8 cellular contexts compared by ENCODE assay signal in genomic region chr14:103910262-103910935, GRCh38. TPM values are rescaled to one million over a fixed set of nuclear protein-coding genes. Genes with fewer than 3 reads are reported as not detected.
DNase-seq lines count a peak whose midpoint lies in the region; ATAC-seq, FAIRE-seq and TF ChIP-seq lines count a peak whose summit lies in the region.

No MANE protein-coding gene starts in this region.

- peak; percentile 83 to 97 (median 95) for ATAC-seq in heart right ventricle
- ATAC-seq in GM21367 (IDR thresholded peaks at IDR 0.05; ENCODE audit: unreplicated experiment): no peak

- peak; percentile 71 for TF ChIP-seq CTCF in GM12875 (IDR thresholded peaks at IDR 0.05; ENCODE audit: borderline replicate concordance, insufficient read depth, low read depth, low read length)
- peak; percentile 71 to 89 (median 86) for TF ChIP-seq CTCF in adrenal gland (IDR thresholded peaks at IDR 0.05)
- peak; percentile 76 to 91 (median 81) for TF ChIP-seq CTCF in heart right ventricle (IDR thresholded peaks at IDR 0.05)
- peak; percentile 79 to 97 (median 92) for TF ChIP-seq CTCF in prostate gland (IDR thresholded peaks at IDR 0.05)

- intact Hi-C loops in adrenal gland (cut with DNase I) (loop anchor here in 1 of 2 donors (5.0 kb wide), 1 partner anchor 103 kb away; no protein-coding TSS in a partner anchor), heart right ventricle (cut with DNase I) (loop anchor here (1.0 to 10.0 kb wide), 7 partner anchors 63 to 346 kb away; partner anchors contain the start of genes BAG5 (in 2 of the 10), COA8 (in 2 of the 10) and PPP1R13B (in 1 of the 10)), prostate gland (cut with DNase I) (loop anchor here (1.0 to 10.0 kb wide), 2 partner anchors 102 to 336 kb away; no protein-coding TSS in a partner anchor)

- peaks cover 0 to 42% of the 10 kb centered on the region in 2 donors for H3K36me3 ChIP-seq in adrenal gland (replicated peaks in 1 of 2)
- peaks cover 0 to 46% (median 28%) of the 10 kb centered on the region in 9 donors for H3K36me3 ChIP-seq in heart right ventricle
- H3K36me3 ChIP-seq in prostate gland: peaks cover 0 to 4% of the 10 kb centered on the region in 2 donors

- FAIRE-seq in urothelium cell line (lab: Jason Lieb, UNC): no peak

- H3K9me3 ChIP-seq in adrenal gland (replicated peaks in 1 of 3) (no peaks in the 10 kb centered on the region), heart right ventricle (no peaks in the 10 kb centered on the region), prostate gland (no peaks in the 10 kb centered on the region)

- H3K4me1 ChIP-seq in adrenal gland (replicated peaks in 1 of 2) (peaks cover 0 to 11% of the 10 kb centered on the region in 2 donors), heart right ventricle (peaks cover 0 to 14% (median 12%) of the 10 kb centered on the region in 9 donors), prostate gland (replicated peaks) (peaks cover 3% of the 10 kb centered on the region)

- peak overlapping the region in 1 of 5 donors; percentile 59 for H3K27ac ChIP-seq in adrenal gland
- H3K27ac ChIP-seq in heart right ventricle: peak overlapping the region in 6 of 10 donors; percentile 4 to 53 (median 38)
- H3K27ac ChIP-seq in prostate gland: peak overlapping the region in 1 of 2 donors; percentile 54

- TF ChIP-seq POLR2A in adrenal gland (IDR thresholded peaks at IDR 0.05) (peak in 1 of 2 donors; percentile 25), prostate gland (IDR thresholded peaks at IDR 0.05) (no peak)

- H3K27me3 ChIP-seq in adrenal gland (no peaks in the 10 kb centered on the region), heart right ventricle (no peaks in the 10 kb centered on the region), prostate gland (replicated peaks; ENCODE audit: insufficient read depth) (no peaks in the 10 kb centered on the region)

- H3K4me3 ChIP-seq in GM12875 (ENCODE audit: low read depth, low read length) (no peak overlapping the region), adrenal gland (peak overlapping the region in 1 of 4 donors; percentile 4), heart right ventricle (peak overlapping the region in 4 of 10 donors; percentile 19 to 34 (median 23)), prostate gland (no peak overlapping the region)

- 22 to 28% (median 25%) methylated on average over 12 to 20 of the region's 20 CpGs for WGBS in adrenal gland, 4 donors
- 25 to 27% methylated on average over 20 of the region's 20 CpGs for WGBS in heart right ventricle, 2 donors
- 27% methylated on average over 20 of the region's 20 CpGs for WGBS in prostate gland

- DNase-seq in NCI-H1092 treated with DMSO at 0.1 percent for 48 hours (lab: John Stamatoyannopoulos, UW): peak; percentile 64
- DNase-seq in SW480 (ENCODE audit: low spot score): peak; percentile 99
- peak; percentile 80 to 95 (median 93) for DNase-seq in adrenal gland
- DNase-seq in heart right ventricle: peak; percentile 71 to 82
- DNase-seq in prostate gland (ENCODE audit: low spot score): peak; percentile 95
- peak; percentile 71 for DNase-seq in urothelium cell line (ENCODE audit: low spot score)

RNA-seq across cellular contexts. Expression of gene TDRD9, which starts 17.9 kb away (rescaled TPM):
- total RNA-seq in adrenal gland (1 to 10 TPM in 7 of 8 donors, under 1 TPM in 1; 0.06 to 7.0 (median 3.0) TPM), heart right ventricle (1 to 10 TPM in 7 of 10 donors, under 1 TPM in 3; 0.55 to 7.4 (median 2.1) TPM), prostate gland (10 to 100 TPM in 1 of 2 donors, under 1 TPM in 1; 0.64 to 18.2 TPM)
- polyA plus RNA-seq in adrenal gland (1 to 10 TPM; 2.2 to 7.8 (median 5.8) TPM), heart right ventricle (1 to 10 TPM; 2.2 to 8.4 TPM)

RNA-seq across cellular contexts. Expression of gene RD3L, which starts 31.9 kb away (rescaled TPM):
- not detected for total RNA-seq in adrenal gland
- polyA plus RNA-seq in adrenal gland: not detected
- 10 to 100 TPM; 17.8 to 42.1 (median 25.3) TPM for total RNA-seq in heart right ventricle
- 10 to 100 TPM in 1 of 2 donors, 1 to 10 TPM in 1; 2.9 to 26.6 TPM for polyA plus RNA-seq in heart right ventricle
- total RNA-seq in prostate gland: not detected

Comparison
In these comparisons a context has a peak if more than half of its experiments do, and no peak if none do; other contexts are left out.
1. RNA of gene RD3L, which starts 31.9 kb away (total RNA-seq): 17.8 to 42.1 TPM in heart right ventricle; not detected in adrenal gland and not detected in prostate gland; every median in the first group is over 10 times any median in the second.
2. Peak in every context shown above with its lines, with median percentiles within 50 percentile points of each other: CTCF ChIP-seq and DNase-seq.